Comparison of ENCODE assay signal across 15 cellular contexts in the genomic region with DNA sequence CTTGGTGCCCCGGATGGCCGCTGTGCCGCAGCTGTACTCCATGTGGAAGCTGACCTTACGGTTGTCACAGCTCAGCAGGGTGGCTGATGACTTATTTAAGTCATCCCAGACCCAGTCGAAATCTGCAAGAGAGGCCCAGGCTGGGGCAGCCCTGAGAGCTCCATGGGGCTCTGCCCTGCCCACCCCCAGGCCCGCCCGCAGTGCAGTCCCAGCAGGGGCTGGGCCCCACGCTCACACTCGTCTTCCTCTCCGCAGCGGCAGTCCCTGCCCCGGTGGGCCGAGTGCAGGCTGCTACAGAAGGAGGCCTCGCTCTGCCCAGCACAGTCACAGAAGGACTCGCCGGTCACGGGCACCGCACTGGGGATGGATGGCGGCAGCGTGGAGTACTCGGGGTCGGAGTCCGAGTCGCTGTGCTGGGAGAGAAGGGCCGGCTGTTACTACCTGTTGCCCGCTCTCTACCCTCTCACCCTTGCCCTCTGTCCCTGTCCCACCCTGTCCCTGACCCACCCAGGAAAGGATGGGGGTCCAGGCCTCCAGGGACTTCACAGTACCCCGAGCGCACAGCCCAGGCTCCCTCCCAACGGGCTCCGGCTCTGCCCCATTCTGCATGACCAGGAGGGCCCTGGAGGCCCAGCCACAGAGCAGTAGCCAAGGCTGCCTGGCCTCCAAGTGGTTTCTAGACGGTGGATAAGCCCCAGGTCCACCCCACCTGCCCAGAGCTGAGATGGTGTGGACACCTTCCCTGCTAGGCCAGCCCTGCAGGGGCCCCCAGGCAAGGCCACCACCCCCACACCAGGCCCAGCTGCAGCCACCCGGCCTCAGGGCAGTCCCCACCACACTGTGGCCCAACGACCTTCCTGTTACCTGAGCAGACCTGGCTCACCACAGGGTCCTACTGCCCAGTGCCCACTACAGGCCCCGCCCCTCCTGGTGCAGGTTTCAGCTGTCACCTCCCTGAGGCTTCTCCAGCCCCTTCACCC. TPM values are rescaled to one million over a fixed set of nuclear protein-coding genes. Genes with fewer than 3 reads are reported as not detected.
A peak's percentile ranks its signal among the peaks of the same experiment; 100 is the strongest.
DNase-seq lines count a peak whose midpoint lies in the region; ATAC-seq and TF ChIP-seq lines count a peak whose summit lies in the region.
"Had no signal": no experiment of that assay in that cellular context is flagged by ENCODE, and none has a peak within 500 bp of the region (broad histone marks: within the 10 kb centered on the region; RNA-seq: fewer than 3 reads in every experiment).

No MANE protein-coding gene starts in this region.

- H3K27me3 ChIP-seq in Caco-2 (replicated peaks; ENCODE audit: control insufficient read depth, insufficient read depth, low read length) (no peaks in the 10 kb centered on the region), upper lobe of right lung (no peaks in the 10 kb centered on the region)
- H3K27me3 ChIP-seq: sigmoid colon, suprapubic skin had no signal

- no peak for ATAC-seq in T-helper 17 cell
- no peak for ATAC-seq in left colon
- no peak for ATAC-seq in upper lobe of right lung
- no peak for ATAC-seq in HG03432 (IDR thresholded peaks at IDR 0.05; ENCODE audit: unreplicated experiment)
- ATAC-seq: mucosa of descending colon had no signal

- CTCF ChIA-PET in Caco-2 (lab: Charles Lee), result no interaction called here

- intact Hi-C loops in Caco-2 (cut with micrococcal nuclease; ENCODE audit: unreplicated experiment) (no loop called here), left colon (cut with DNase I, micrococcal nuclease) (no loop called here), upper lobe of right lung (cut with DNase I) (no loop called here)

- no TSS peak for BruUV-seq in Caco-2 (replicated peaks; lab: Mats Ljungman, UMichigan)

- H3K36me3 ChIP-seq in Caco-2 (ENCODE audit: control insufficient read depth, insufficient read depth, low read length) (no peaks in the 10 kb centered on the region), upper lobe of right lung (peaks cover 32% of the 10 kb centered on the region)

- H3K27me3 Mint-ChIP-seq in Caco-2 (ENCODE audit: insufficient read depth, unreplicated experiment) (no peaks in the 10 kb centered on the region), T-helper 17 cell (no peaks in the 10 kb centered on the region)
- H3K27me3 Mint-ChIP-seq: activated naive CD4-positive, alpha-beta T cell treated with anti-CD3 and anti-CD28 coated beads, Interleukin-2, amount 50 U/mL, for 24 hours; CD4-positive, CD25-positive, alpha-beta regulatory T cell had no signal

- no peak overlapping the region for H3K27ac ChIP-seq in upper lobe of right lung
- H3K27ac ChIP-seq: sigmoid colon, suprapubic skin had no signal

- no peaks in the 10 kb centered on the region for H3K9me3 Mint-ChIP-seq in Caco-2 (ENCODE audit: unreplicated experiment)
- H3K9me3 Mint-ChIP-seq: activated naive CD4-positive, alpha-beta T cell treated with anti-CD3 and anti-CD28 coated beads, Interleukin-2, amount 50 U/mL, for 24 hours; CD4-positive, CD25-positive, alpha-beta regulatory T cell; immature natural killer cell had no signal

- no peak for DNase-seq in Caco-2
- DNase-seq in T-helper 17 cell, result no peak
- DNase-seq in left colon, result peak; percentile 7 to 22
- DNase-seq in upper lobe of right lung, result no peak
- no peak for DNase-seq in anterior cingulate cortex (lab: John Stamatoyannopoulos, UW)
- DNase-seq: CD4-positive, CD25-positive, alpha-beta regulatory T cell; immature natural killer cell; NCI-H1092; NCI-H446; sigmoid colon; T-helper 9 cell had no signal

- H3K4me3 Mint-ChIP-seq in Caco-2 (ENCODE audit: unreplicated experiment), result peak overlapping the region; percentile 54
- no peak overlapping the region for H3K4me3 Mint-ChIP-seq in T-helper 17 cell
- H3K4me3 Mint-ChIP-seq: activated naive CD4-positive, alpha-beta T cell treated with anti-CD3 and anti-CD28 coated beads, Interleukin-2, amount 50 U/mL, for 24 hours had no signal

- H3K9me3 ChIP-seq in Caco-2, result no peaks in the 10 kb centered on the region
- H3K9me3 ChIP-seq in T-helper 17 cell (ENCODE audit: control insufficient read depth, low read length, poor library complexity, severe bottlenecking), result no peaks in the 10 kb centered on the region
- H3K9me3 ChIP-seq in upper lobe of right lung, result no peaks in the 10 kb centered on the region
- H3K9me3 ChIP-seq: mucosa of descending colon, sigmoid colon, suprapubic skin had no signal

- H3K27ac Mint-ChIP-seq in Caco-2 (ENCODE audit: unreplicated experiment), result peak overlapping the region; percentile 48
- peak overlapping the region; percentile 39 for H3K27ac Mint-ChIP-seq in T-helper 17 cell
- H3K27ac Mint-ChIP-seq: CD4-positive, CD25-positive, alpha-beta regulatory T cell had no signal

- H3K4me3 ChIP-seq in Caco-2 (ENCODE audit: low read depth, low read length) (no peak overlapping the region), upper lobe of right lung (no peak overlapping the region)
- H3K4me3 ChIP-seq: mucosa of descending colon, sigmoid colon, suprapubic skin had no signal

- POLR2A ChIA-PET in Caco-2 (lab: Charles Lee), result no interaction called here

- H3K4me1 Mint-ChIP-seq in Caco-2 (ENCODE audit: low read depth, unreplicated experiment) (peaks cover 8% of the 10 kb centered on the region), T-helper 17 cell (peaks cover 19% of the 10 kb centered on the region)

- no peak for TF ChIP-seq CTCF in Caco-2 (IDR thresholded peaks at IDR 0.05; ENCODE audit: insufficient read depth in 1 of 2, low read depth in 1 of 2, low read length in 1 of 2, severe bottlenecking in 1 of 2, unreplicated experiment in 1 of 2)
- no peak for TF ChIP-seq CTCF in upper lobe of right lung (IDR thresholded peaks at IDR 0.05)

- peaks cover 15% of the 10 kb centered on the region for H3K4me1 ChIP-seq in Caco-2
- peaks cover 22% of the 10 kb centered on the region for H3K4me1 ChIP-seq in upper lobe of right lung

- peaks cover 84% of the 10 kb centered on the region for H3K36me3 Mint-ChIP-seq in Caco-2 (ENCODE audit: insufficient read depth, unreplicated experiment)
- H3K36me3 Mint-ChIP-seq in T-helper 17 cell (ENCODE audit: low read depth), result peaks cover 3% of the 10 kb centered on the region
- H3K36me3 Mint-ChIP-seq: CD4-positive, CD25-positive, alpha-beta regulatory T cell; immature natural killer cell had no signal

RNA-seq across cellular contexts. Expression of a gene that starts 3.9 kb away (rescaled TPM):
- total RNA-seq in Caco-2 (2022) (26.0 and 28.0 TPM in 2 replicates), T-helper 17 cell (100 to 1,000 TPM in 1 of 2 donors, 10 to 100 TPM in 1; 92.2 to 101 TPM), left colon (10 to 100 TPM; 37.9 to 49.1 TPM), upper lobe of right lung (43.0 TPM)

RNA-seq across cellular contexts. Expression of a gene that starts 4.3 kb away (rescaled TPM):
- total RNA-seq in Caco-2 (2022), result 61.9 and 65.3 TPM in 2 replicates
- total RNA-seq in T-helper 17 cell, result 10 to 100 TPM; 41.7 to 44.9 TPM
- 10 to 100 TPM; 29.4 to 34.4 TPM for total RNA-seq in left colon
- total RNA-seq in upper lobe of right lung, result 38.9 TPM

RNA-seq across cellular contexts. Expression of a gene that starts 5.6 kb away (rescaled TPM):
- total RNA-seq in Caco-2 (2022), result 105 and 109 TPM in 2 replicates
- total RNA-seq in T-helper 17 cell, result 10 to 100 TPM; 45.1 to 57.5 TPM
- total RNA-seq in left colon, result 100 to 1,000 TPM; 103 to 133 TPM
- total RNA-seq in upper lobe of right lung, result 62.7 TPM

RNA-seq across cellular contexts. Expression of a gene that starts 5.9 kb away (rescaled TPM):
- total RNA-seq in Caco-2 (2022) (24.1 and 26.7 TPM in 2 replicates), T-helper 17 cell (10 to 100 TPM; 30.6 to 30.8 TPM), left colon (10 to 100 TPM; 22.1 to 34.9 TPM), upper lobe of right lung (19.2 TPM)

RNA-seq across cellular contexts. Expression of a gene that starts 7.1 kb away (rescaled TPM):
- total RNA-seq in Caco-2 (2022) (5.8 and 7.0 TPM in 2 replicates), T-helper 17 cell (10 to 100 TPM; 54.0 to 61.9 TPM), left colon (10 to 100 TPM; 59.5 to 62.9 TPM), upper lobe of right lung (67.2 TPM)

Comparison
In these comparisons a context has a peak if more than half of its experiments do, and no peak if none do; other contexts are left out.
1. DNase-seq: peak in left colon (2 of 2); none in Caco-2 (0 of 2), T-helper 17 cell (0 of 3), upper lobe of right lung (single experiment) and anterior cingulate cortex (0 of 58).